ENCODE assay signal across 16 cellular contexts in the genomic region with DNA sequence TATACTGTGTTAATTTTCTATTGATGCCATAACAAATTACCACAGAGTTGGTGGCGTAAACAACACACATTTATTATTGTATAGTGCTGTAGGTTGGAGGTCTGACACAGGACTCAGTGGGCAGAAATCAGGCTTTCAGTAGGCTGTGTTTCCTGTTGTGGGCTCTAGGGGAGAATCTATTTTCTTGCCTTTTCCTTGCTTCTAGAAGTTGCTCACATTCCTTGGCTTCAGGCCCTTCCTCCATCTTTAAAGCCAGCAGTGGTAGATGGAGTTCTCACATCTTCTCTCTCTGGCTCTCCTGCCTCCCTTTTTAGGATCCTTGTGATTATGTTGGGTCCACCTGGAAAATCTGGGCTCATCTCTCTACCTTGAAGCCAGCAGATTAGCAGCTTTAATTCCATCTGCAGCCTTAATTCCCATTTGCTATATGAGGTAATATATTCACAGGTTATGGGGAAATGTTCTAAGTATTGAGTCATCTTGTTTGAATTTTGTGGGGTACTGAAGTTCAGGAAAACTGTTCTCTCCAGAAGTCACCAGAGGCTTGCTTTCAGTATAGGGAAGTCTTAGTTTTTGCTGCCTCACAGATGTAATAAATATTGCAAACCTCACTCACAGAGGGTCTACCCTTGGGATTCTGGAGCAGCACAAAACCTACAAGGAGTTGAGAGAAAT. TPM values are rescaled to one million over a fixed set of nuclear protein-coding genes. Genes with fewer than 3 reads are reported as not detected.
A peak's percentile ranks its signal among the peaks of the same experiment; 100 is the strongest.
DNase-seq lines count a peak whose midpoint lies in the region; ATAC-seq and TF ChIP-seq lines count a peak whose summit lies in the region.
"Had no signal": no experiment of that assay in that cellular context is flagged by ENCODE, and none has a peak within 500 bp of the region (broad histone marks: within the 10 kb centered on the region; RNA-seq: fewer than 3 reads in every experiment).

No MANE protein-coding gene starts in this region.

- peaks cover 3% of the 10 kb centered on the region for H3K36me3 Mint-ChIP-seq in activated naive CD8-positive, alpha-beta T cell treated with anti-CD3 and anti-CD28 coated beads, Interleukin-2, amount 50 U/mL, for 24 hours (ENCODE audit: low read depth)

- TF ChIP-seq CTCF in AG10803 (conservative IDR thresholded peaks at IDR 0.05; ENCODE audit: low read length) = peak; percentile 16; the same call in 1 of the 2 replicates
- TF ChIP-seq CTCF in astrocyte of the spinal cord (IDR thresholded peaks at IDR 0.05; ENCODE audit: low read depth, low read length) = no peak
- peak; percentile 15 for TF ChIP-seq CTCF in foreskin keratinocyte (conservative IDR thresholded peaks at IDR 0.05)

- H3K27ac ChIP-seq in foreskin keratinocyte = no peak overlapping the region

- no peak overlapping the region for H3K27ac Mint-ChIP-seq in activated naive CD8-positive, alpha-beta T cell treated with anti-CD3 and anti-CD28 coated beads, Interleukin-2, amount 50 U/mL, for 24 hours
- H3K27ac Mint-ChIP-seq: activated naive CD4-positive, alpha-beta T cell treated with anti-CD3 and anti-CD28 coated beads for 36 hours; effector memory CD8-positive, alpha-beta T cell had no signal

- H3K4me1 ChIP-seq in foreskin keratinocyte = peaks cover 21% of the 10 kb centered on the region

- no peaks in the 10 kb centered on the region for H3K27me3 ChIP-seq in foreskin keratinocyte
- H3K27me3 ChIP-seq: sigmoid colon had no signal

- no peak overlapping the region for H3K4me3 Mint-ChIP-seq in activated naive CD8-positive, alpha-beta T cell treated with anti-CD3 and anti-CD28 coated beads, Interleukin-2, amount 50 U/mL, for 24 hours
- H3K4me3 Mint-ChIP-seq: activated naive CD4-positive, alpha-beta T cell treated with anti-CD3 and anti-CD28 coated beads for 36 hours; immature natural killer cell had no signal

- H3K4me3 ChIP-seq in AG10803 (ENCODE audit: low read length) (no peak overlapping the region), astrocyte of the spinal cord (ENCODE audit: low read depth, low read length) (no peak overlapping the region)
- H3K4me3 ChIP-seq: sigmoid colon had no signal

- no peaks in the 10 kb centered on the region for H3K27me3 Mint-ChIP-seq in activated naive CD8-positive, alpha-beta T cell treated with anti-CD3 and anti-CD28 coated beads, Interleukin-2, amount 50 U/mL, for 24 hours
- H3K27me3 Mint-ChIP-seq: effector memory CD8-positive, alpha-beta T cell had no signal

- H3K4me1 Mint-ChIP-seq in activated naive CD8-positive, alpha-beta T cell treated with anti-CD3 and anti-CD28 coated beads, Interleukin-2, amount 50 U/mL, for 24 hours = peaks cover 83% of the 10 kb centered on the region

- in situ Hi-C loops in astrocyte of the spinal cord (cut with HindIII; ENCODE audit: low sequenced_read_pairs) = no loop called here

- DNase-seq in AG10803 (ENCODE audit: low read depth) (no peak), HCEC 1CT (peak; percentile 51), astrocyte of the spinal cord (ENCODE audit: low read depth, low spot score) (peak; percentile 32), foreskin keratinocyte (peak in 1 of 2 donors; percentile 21), DMS53 (lab: John Stamatoyannopoulos, UW) (no peak), iPS-NIHi7 (ENCODE audit: extremely low spot score) (no peak), OCI-M2 (lab: John Stamatoyannopoulos, UW; ENCODE audit: unreplicated experiment) (no peak)
- DNase-seq in activated naive CD8-positive, alpha-beta T cell treated with anti-CD3 and anti-CD28 coated beads, Interleukin-2, amount 50 U/mL, for 24 hours = no peak
- DNase-seq: activated naive CD4-positive, alpha-beta T cell treated with anti-CD3 and anti-CD28 coated beads for 36 hours; effector memory CD8-positive, alpha-beta T cell; H7; immature natural killer cell; NCI-H187; occipital lobe; SIG-M5; sigmoid colon had no signal

- peak; percentile 11 for ATAC-seq in foreskin keratinocyte
- no peak for ATAC-seq in activated naive CD8-positive, alpha-beta T cell treated with anti-CD3 and anti-CD28 coated beads, Interleukin-2, amount 50 U/mL, for 24 hours
- ATAC-seq: effector memory CD8-positive, alpha-beta T cell had no signal

- no peaks in the 10 kb centered on the region for H3K9me3 Mint-ChIP-seq in activated naive CD8-positive, alpha-beta T cell treated with anti-CD3 and anti-CD28 coated beads, Interleukin-2, amount 50 U/mL, for 24 hours
- H3K9me3 Mint-ChIP-seq: activated naive CD4-positive, alpha-beta T cell treated with anti-CD3 and anti-CD28 coated beads for 36 hours; effector memory CD8-positive, alpha-beta T cell; immature natural killer cell had no signal

RNA-seq across cellular contexts. Expression of a gene that starts 38.9 kb away (rescaled TPM):
- total RNA-seq in foreskin keratinocyte = 34.4 and 37.6 TPM in 2 replicates
- polyA plus RNA-seq in foreskin keratinocyte = 25.8 and 26.7 TPM in 2 replicates

Comparison
In these comparisons a context has a peak if more than half of its experiments do, and no peak if none do; other contexts are left out.
1. DNase-seq: peak in HCEC 1CT (single experiment) and astrocyte of the spinal cord (single experiment); none in AG10803 (single experiment), DMS53 (single experiment), iPS-NIHi7 (single experiment), activated naive CD8-positive, alpha-beta T cell treated with anti-CD3 and anti-CD28 coated beads, Interleukin-2, amount 50 U/mL, for 24 hours (single experiment) and OCI-M2 (single experiment).